ENCODE assay signal across 8 cellular contexts in the genomic region with DNA sequence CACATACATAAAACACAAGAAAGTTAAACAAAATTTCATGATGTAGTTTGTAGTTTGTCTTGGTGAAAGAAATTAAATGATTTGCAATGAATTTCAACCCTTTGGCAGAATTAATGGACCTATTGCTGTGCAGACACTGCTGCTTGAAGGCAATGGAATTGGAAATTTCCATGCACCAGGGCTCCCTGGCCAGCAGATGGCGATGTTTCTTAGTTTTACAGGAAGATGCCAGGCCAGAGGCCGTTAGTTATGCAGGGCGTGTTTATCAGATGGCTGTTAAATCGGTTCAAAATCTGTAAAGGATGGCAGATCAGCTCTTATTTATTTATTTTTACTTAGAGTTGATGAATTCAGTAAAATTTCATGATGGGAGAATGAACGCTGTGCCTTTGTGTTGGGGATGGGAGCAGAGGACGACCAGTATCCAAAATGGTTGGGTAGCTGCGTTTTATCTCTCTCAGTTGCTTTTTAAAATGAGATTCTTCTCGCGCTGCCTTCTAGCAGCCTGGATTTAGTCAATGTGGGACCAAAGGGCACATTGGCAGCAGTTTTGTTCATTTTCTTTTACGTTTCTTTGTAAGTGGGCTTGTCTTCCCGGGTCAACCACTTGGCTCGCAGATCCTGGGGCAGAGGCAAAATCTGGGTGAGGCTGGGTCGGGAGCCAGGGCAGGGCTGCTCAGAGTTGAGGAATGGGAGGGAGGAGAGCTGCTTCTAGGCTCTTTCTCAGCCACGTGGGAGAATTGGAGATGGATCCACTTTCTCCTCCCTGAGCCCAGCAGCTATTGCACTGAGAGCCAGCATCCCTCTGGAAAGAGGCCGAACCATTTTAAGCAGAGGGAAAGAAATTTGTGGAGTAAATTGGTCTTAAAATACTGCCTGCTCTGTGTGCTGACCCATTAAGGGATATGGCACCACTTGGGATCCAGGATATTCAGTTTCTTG.
DNase-seq lines count a peak whose midpoint lies in the region; ATAC-seq and TF ChIP-seq lines count a peak whose summit lies in the region.

No MANE protein-coding gene starts in this region.

- H3K4me1 Mint-ChIP-seq in glutamatergic neuron (ENCODE audit: low read depth, unreplicated experiment) = peaks cover 24% of the 10 kb centered on the region

- no peak overlapping the region for H3K4me3 Mint-ChIP-seq in glutamatergic neuron (ENCODE audit: unreplicated experiment)

- in situ Hi-C loops in HAP-1 (cut with MboI; ENCODE audit: low sequenced_read_pairs) = loop anchor here (10.0 to 25.0 kb wide), 2 partner anchors 296 to 1263 kb away; no protein-coding TSS in a partner anchor

- H3K9me3 Mint-ChIP-seq in glutamatergic neuron (ENCODE audit: unreplicated experiment) = peaks cover 1% of the 10 kb centered on the region

- no peaks in the 10 kb centered on the region for H3K9me3 ChIP-seq in HAP-1
- H3K9me3 ChIP-seq in MG63 = no peaks in the 10 kb centered on the region
- no peaks in the 10 kb centered on the region for H3K9me3 ChIP-seq in aorta (ENCODE audit: control insufficient read depth, low read length)

- peaks cover 3% of the 10 kb centered on the region; the same call in 1 of the 2 replicates for H3K4me1 ChIP-seq in HAP-1
- H3K4me1 ChIP-seq in aorta (ENCODE audit: control insufficient read depth in 1 of 2, insufficient read depth in 2 of 2, low read length in 2 of 2) = no peaks in the 10 kb centered on the region

- H3K36me3 ChIP-seq in HAP-1 (replicated peaks) (no peaks in the 10 kb centered on the region), MG63 (no peaks in the 10 kb centered on the region), aorta (ENCODE audit: control insufficient read depth in 1 of 2, insufficient read depth in 2 of 2, low read length in 1 of 2) (no peaks in the 10 kb centered on the region)

- H3K27me3 ChIP-seq in HAP-1 (ENCODE audit: low read depth) (no peaks in the 10 kb centered on the region), MG63 (no peaks in the 10 kb centered on the region), aorta (ENCODE audit: control insufficient read depth in 1 of 2, insufficient read depth in 2 of 2, low read length in 1 of 2) (no peaks in the 10 kb centered on the region)

- intact Hi-C loops in posterior cingulate gyrus (cut with DNase I) = loop anchor here (2.0 to 10.0 kb wide), 3 partner anchors 184 to 1096 kb away; no protein-coding TSS in a partner anchor
- intact Hi-C loops in aorta (cut with DNase I) = no loop called here

- H3K27me3 Mint-ChIP-seq in glutamatergic neuron (ENCODE audit: unreplicated experiment) = no peaks in the 10 kb centered on the region

- ATAC-seq in aorta (ENCODE audit: low FRiP score) = peak; percentile 93

- DNase-seq in GM10266 (ENCODE audit: extremely low spot score) (peak; percentile 49), HAP-1 (ENCODE audit: low spot score in 2 of 2) (peak; percentile 78 to 86), MG63 (peak; percentile 43), SHP77 treated with DMSO at 0.1 percent for 48 hours (lab: John Stamatoyannopoulos, UW) (peak; percentile 74), glutamatergic neuron (peak; percentile 83), posterior cingulate gyrus (peak; percentile 77 to 98 (median 88)), aorta (peak; percentile 72 to 86)
- peak; percentile 48 for DNase-seq in activated naive CD4-positive, alpha-beta T cell treated with anti-CD3 and anti-CD28 coated beads, Interleukin-2, amount 50 U/mL, for 16 hours

- H3K27ac ChIP-seq in aorta (ENCODE audit: low read depth in 1 of 2, low read length in 2 of 2) = no peak overlapping the region

- H3K4me3 ChIP-seq in HAP-1 (no peak overlapping the region), MG63 (no peak overlapping the region), aorta (ENCODE audit: low read length in 2 of 2) (peak overlapping the region in 1 of 2 donors; percentile 5)

- H3K27ac Mint-ChIP-seq in glutamatergic neuron (ENCODE audit: unreplicated experiment) = peak overlapping the region; percentile 31

- 14 to 15% methylated on average over 15 of the region's 15 CpGs for WGBS in aorta, 2 donors

- H3K36me3 Mint-ChIP-seq in glutamatergic neuron (ENCODE audit: unreplicated experiment) = no peaks in the 10 kb centered on the region

- TF ChIP-seq CTCF in GM10266 (IDR thresholded peaks at IDR 0.05; ENCODE audit: control insufficient read depth, insufficient read depth, low read depth, missing control alignments) (peak; percentile 90), glutamatergic neuron (IDR thresholded peaks at IDR 0.05; ENCODE audit: partially characterized antibody, unreplicated experiment) (peak; percentile 95)
